Comparison of ENCODE assay signal across 2 cellular contexts in the genomic region with DNA sequence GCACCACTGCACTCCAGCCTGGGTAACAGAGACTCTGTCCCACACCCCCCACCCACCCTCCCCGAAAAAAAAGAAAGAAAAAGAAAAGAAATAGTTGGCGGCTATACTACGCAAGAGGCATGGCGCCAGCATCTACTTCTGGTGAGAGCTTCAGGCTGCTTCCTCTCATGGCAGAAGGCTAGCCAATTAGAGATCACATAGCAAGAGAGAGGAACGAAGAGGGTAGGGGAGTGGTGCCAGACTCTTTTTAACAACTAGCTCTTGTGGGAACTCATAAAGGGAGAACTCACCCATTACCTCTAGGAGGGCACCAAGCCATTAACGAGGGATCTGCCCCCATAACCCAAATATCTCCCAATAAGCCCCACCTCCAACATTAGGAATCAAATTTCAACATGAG.
A peak's percentile ranks its signal among the peaks of the same experiment; 100 is the strongest.
TF ChIP-seq lines count a peak whose summit lies in the region.

No MANE protein-coding gene starts in this region.

TF ChIP-seq in HepG2, 621 proteins besides CTCF, POLR2A, EP300 and RAD21:
- no peak for TF ChIP-seq ZFX (CRISPR knock-in tag; IDR thresholded peaks at IDR 0.05; ENCODE audit: low read depth)
- TF ChIP-seq ERF (CRISPR knock-in tag; IDR thresholded peaks at IDR 0.05): no peak
- TF ChIP-seq, protein P1, sequence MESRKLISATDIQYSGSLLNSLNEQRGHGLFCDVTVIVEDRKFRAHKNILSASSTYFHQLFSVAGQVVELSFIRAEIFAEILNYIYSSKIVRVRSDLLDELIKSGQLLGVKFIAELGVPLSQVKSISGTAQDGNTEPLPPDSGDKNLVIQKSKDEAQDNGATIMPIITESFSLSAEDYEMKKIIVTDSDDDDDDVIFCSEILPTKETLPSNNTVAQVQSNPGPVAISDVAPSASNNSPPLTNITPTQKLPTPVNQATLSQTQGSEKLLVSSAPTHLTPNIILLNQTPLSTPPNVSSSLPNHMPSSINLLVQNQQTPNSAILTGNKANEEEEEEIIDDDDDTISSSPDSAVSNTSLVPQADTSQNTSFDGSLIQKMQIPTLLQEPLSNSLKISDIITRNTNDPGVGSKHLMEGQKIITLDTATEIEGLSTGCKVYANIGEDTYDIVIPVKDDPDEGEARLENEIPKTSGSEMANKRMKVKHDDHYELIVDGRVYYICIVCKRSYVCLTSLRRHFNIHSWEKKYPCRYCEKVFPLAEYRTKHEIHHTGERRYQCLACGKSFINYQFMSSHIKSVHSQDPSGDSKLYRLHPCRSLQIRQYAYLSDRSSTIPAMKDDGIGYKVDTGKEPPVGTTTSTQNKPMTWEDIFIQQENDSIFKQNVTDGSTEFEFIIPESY (CRISPR knock-in tag; IDR thresholded peaks at IDR 0.05): peak; percentile 22; the same call in 1 of the 2 replicates

TF ChIP-seq in GM12878, 131 proteins besides CTCF, POLR2A, EP300 and RAD21:
- TF ChIP-seq DPF2 (IDR thresholded peaks at IDR 0.05) (no peak), CBFB (IDR thresholded peaks at IDR 0.05; ENCODE audit: low read depth) (no peak), MEF2A (IDR thresholded peaks at IDR 0.05; ENCODE audit: insufficient read depth, low read depth, low read length) (no peak), CREM (IDR thresholded peaks at IDR 0.05; ENCODE audit: low read depth) (no peak), STAT3 (IDR thresholded peaks at IDR 0.05; ENCODE audit: low read depth, low read length) (no peak), YY1 (IDR thresholded peaks at IDR 0.05; ENCODE audit: low read depth, low read length) (no peak), FOXK2 (IDR thresholded peaks at IDR 0.05) (no peak), NBN (IDR thresholded peaks at IDR 0.05) (no peak), ETV6 (conservative IDR thresholded peaks at IDR 0.05 in 1 of 2, IDR thresholded peaks at IDR 0.05 in 1 of 2; ENCODE audit: borderline replicate concordance in 1 of 2, low read depth in 1 of 2) (no peak), ZNF217 (IDR thresholded peaks at IDR 0.05) (no peak)
- TF ChIP-seq, protein P2, sequence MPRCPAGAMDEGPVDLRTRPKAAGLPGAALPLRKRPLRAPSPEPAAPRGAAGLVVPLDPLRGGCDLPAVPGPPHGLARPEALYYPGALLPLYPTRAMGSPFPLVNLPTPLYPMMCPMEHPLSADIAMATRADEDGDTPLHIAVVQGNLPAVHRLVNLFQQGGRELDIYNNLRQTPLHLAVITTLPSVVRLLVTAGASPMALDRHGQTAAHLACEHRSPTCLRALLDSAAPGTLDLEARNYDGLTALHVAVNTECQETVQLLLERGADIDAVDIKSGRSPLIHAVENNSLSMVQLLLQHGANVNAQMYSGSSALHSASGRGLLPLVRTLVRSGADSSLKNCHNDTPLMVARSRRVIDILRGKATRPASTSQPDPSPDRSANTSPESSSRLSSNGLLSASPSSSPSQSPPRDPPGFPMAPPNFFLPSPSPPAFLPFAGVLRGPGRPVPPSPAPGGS (IDR thresholded peaks at IDR 0.05; ENCODE audit: borderline replicate concordance, insufficient read depth, low read depth, low read length, poor library complexity, severe bottlenecking): no peak
- TF ChIP-seq, protein P1 (IDR thresholded peaks at IDR 0.05): no peak
- TF ChIP-seq, protein P3, sequence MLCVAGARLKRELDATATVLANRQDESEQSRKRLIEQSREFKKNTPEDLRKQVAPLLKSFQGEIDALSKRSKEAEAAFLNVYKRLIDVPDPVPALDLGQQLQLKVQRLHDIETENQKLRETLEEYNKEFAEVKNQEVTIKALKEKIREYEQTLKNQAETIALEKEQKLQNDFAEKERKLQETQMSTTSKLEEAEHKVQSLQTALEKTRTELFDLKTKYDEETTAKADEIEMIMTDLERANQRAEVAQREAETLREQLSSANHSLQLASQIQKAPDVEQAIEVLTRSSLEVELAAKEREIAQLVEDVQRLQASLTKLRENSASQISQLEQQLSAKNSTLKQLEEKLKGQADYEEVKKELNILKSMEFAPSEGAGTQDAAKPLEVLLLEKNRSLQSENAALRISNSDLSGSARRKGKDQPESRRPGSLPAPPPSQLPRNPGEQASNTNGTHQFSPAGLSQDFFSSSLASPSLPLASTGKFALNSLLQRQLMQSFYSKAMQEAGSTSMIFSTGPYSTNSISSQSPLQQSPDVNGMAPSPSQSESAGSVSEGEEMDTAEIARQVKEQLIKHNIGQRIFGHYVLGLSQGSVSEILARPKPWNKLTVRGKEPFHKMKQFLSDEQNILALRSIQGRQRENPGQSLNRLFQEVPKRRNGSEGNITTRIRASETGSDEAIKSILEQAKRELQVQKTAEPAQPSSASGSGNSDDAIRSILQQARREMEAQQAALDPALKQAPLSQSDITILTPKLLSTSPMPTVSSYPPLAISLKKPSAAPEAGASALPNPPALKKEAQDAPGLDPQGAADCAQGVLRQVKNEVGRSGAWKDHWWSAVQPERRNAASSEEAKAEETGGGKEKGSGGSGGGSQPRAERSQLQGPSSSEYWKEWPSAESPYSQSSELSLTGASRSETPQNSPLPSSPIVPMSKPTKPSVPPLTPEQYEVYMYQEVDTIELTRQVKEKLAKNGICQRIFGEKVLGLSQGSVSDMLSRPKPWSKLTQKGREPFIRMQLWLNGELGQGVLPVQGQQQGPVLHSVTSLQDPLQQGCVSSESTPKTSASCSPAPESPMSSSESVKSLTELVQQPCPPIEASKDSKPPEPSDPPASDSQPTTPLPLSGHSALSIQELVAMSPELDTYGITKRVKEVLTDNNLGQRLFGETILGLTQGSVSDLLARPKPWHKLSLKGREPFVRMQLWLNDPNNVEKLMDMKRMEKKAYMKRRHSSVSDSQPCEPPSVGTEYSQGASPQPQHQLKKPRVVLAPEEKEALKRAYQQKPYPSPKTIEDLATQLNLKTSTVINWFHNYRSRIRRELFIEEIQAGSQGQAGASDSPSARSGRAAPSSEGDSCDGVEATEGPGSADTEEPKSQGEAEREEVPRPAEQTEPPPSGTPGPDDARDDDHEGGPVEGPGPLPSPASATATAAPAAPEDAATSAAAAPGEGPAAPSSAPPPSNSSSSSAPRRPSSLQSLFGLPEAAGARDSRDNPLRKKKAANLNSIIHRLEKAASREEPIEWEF (IDR thresholded peaks at IDR 0.05; ENCODE audit: insufficient replicate concordance, low read depth, low read length): no peak
- TF ChIP-seq, protein P4, sequence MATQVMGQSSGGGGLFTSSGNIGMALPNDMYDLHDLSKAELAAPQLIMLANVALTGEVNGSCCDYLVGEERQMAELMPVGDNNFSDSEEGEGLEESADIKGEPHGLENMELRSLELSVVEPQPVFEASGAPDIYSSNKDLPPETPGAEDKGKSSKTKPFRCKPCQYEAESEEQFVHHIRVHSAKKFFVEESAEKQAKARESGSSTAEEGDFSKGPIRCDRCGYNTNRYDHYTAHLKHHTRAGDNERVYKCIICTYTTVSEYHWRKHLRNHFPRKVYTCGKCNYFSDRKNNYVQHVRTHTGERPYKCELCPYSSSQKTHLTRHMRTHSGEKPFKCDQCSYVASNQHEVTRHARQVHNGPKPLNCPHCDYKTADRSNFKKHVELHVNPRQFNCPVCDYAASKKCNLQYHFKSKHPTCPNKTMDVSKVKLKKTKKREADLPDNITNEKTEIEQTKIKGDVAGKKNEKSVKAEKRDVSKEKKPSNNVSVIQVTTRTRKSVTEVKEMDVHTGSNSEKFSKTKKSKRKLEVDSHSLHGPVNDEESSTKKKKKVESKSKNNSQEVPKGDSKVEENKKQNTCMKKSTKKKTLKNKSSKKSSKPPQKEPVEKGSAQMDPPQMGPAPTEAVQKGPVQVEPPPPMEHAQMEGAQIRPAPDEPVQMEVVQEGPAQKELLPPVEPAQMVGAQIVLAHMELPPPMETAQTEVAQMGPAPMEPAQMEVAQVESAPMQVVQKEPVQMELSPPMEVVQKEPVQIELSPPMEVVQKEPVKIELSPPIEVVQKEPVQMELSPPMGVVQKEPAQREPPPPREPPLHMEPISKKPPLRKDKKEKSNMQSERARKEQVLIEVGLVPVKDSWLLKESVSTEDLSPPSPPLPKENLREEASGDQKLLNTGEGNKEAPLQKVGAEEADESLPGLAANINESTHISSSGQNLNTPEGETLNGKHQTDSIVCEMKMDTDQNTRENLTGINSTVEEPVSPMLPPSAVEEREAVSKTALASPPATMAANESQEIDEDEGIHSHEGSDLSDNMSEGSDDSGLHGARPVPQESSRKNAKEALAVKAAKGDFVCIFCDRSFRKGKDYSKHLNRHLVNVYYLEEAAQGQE (IDR thresholded peaks at IDR 0.05; ENCODE audit: low read depth, low read length): no peak
